In the genomic region with DNA sequence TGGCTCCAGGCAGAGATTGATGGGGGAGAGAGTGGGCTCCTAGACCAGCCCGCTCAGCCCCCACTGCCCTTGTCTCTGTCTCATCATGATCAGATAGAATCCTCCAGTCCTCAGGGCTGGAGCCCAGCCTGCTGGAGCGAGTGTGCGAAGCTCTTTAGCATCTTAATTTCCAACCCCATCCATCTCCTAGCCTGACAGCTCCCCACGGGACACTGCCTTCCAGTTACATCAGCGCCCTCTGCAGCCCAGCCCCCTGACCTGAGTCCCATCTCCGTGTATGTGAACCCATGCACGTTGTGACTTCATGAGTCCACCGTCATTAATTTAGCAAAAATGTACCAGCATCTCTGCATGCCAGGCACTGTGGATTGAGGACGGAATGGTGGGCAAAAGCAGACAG, we compare ENCODE assay signal across 11 cellular contexts. TPM values are rescaled to one million over a fixed set of nuclear protein-coding genes. Genes with fewer than 3 reads are reported as not detected.
DNase-seq lines count a peak whose midpoint lies in the region; ATAC-seq, FAIRE-seq and TF ChIP-seq lines count a peak whose summit lies in the region.
"Had no signal": no experiment of that assay in that cellular context is flagged by ENCODE, and none has a peak within 500 bp of the region (broad histone marks: within the 10 kb centered on the region; RNA-seq: fewer than 3 reads in every experiment).

No MANE protein-coding gene starts in this region.

- POLR2A ChIA-PET in WTC11 (lab: Charles Lee): no interaction called here

- no peaks in the 10 kb centered on the region for H3K36me3 Mint-ChIP-seq in WTC11
- H3K36me3 Mint-ChIP-seq: memory B cell had no signal

- ATAC-seq in WTC11: peak; percentile 59
- ATAC-seq in HG02840 (IDR thresholded peaks at IDR 0.05; ENCODE audit: low FRiP score, unreplicated experiment): no peak

- FAIRE-seq in D721Med (lab: Jason Lieb, UNC): no peak

- CTCF ChIA-PET in WTC11 (lab: Charles Lee): interaction anchor here (0.6 to 3.7 kb wide), 15 partner anchors 10 to 460 kb away, joined by 3 to 22 read pairs (median 4); a partner anchor contains a TSS

- H3K27ac Mint-ChIP-seq in WTC11: no peak overlapping the region
- H3K27ac Mint-ChIP-seq: memory B cell had no signal

- DNase-seq in D721Med (ENCODE audit: insufficient read length, low spot score) (no peak), KBM-7 (peak; percentile 56), WTC11 (ENCODE audit: low spot score) (peak; percentile 65), lung microvascular endothelial cell (ENCODE audit: low read depth in 2 of 2) (peak; percentile 43 to 60), COLO829 (ENCODE audit: low spot score) (no peak), NCI-H2196 treated with DMSO at 0.1 percent for 48 hours (lab: John Stamatoyannopoulos, UW; ENCODE audit: unreplicated experiment) (no peak), NCI-H2029 treated with DMSO at 0.1 percent for 48 hours (lab: John Stamatoyannopoulos, UW) (no peak)

- H3K9me3 Mint-ChIP-seq in WTC11: no peaks in the 10 kb centered on the region
- H3K9me3 Mint-ChIP-seq: memory B cell had no signal

- peak overlapping the region; percentile 11; the same call in 1 of the 2 replicates for H3K4me3 Mint-ChIP-seq in WTC11
- H3K4me3 Mint-ChIP-seq: memory B cell had no signal

- TF ChIP-seq CTCF in D721Med (IDR thresholded peaks at IDR 0.05; ENCODE audit: insufficient read depth, missing control alignments) (peak; percentile 60), WTC11 (IDR thresholded peaks at IDR 0.05) (no peak)

- H3K27me3 Mint-ChIP-seq in WTC11 (ENCODE audit: low read depth): peaks cover 25% of the 10 kb centered on the region

- peaks cover 52% of the 10 kb centered on the region for H3K4me1 Mint-ChIP-seq in WTC11

- in situ Hi-C loops in KBM-7 (cut with MboI; ENCODE audit: low pct_unique_long_range_greater_than_20kb, low sequenced_read_pairs): loop anchor here (10.0 to 25.0 kb wide), 2 partner anchors 55 to 1172 kb away; a partner anchor contains a TSS

TF ChIP-seq in WTC11, 78 proteins besides CTCF, POLR2A, EP300 and RAD21:
- TF ChIP-seq PRRX2 (CRISPR knock-in tag; IDR thresholded peaks at IDR 0.05) (no peak), GABPB1 (CRISPR knock-in tag; IDR thresholded peaks at IDR 0.05) (peak; percentile 56; the same call in 1 of the 2 replicates)
- TF ChIP-seq, protein P1, sequence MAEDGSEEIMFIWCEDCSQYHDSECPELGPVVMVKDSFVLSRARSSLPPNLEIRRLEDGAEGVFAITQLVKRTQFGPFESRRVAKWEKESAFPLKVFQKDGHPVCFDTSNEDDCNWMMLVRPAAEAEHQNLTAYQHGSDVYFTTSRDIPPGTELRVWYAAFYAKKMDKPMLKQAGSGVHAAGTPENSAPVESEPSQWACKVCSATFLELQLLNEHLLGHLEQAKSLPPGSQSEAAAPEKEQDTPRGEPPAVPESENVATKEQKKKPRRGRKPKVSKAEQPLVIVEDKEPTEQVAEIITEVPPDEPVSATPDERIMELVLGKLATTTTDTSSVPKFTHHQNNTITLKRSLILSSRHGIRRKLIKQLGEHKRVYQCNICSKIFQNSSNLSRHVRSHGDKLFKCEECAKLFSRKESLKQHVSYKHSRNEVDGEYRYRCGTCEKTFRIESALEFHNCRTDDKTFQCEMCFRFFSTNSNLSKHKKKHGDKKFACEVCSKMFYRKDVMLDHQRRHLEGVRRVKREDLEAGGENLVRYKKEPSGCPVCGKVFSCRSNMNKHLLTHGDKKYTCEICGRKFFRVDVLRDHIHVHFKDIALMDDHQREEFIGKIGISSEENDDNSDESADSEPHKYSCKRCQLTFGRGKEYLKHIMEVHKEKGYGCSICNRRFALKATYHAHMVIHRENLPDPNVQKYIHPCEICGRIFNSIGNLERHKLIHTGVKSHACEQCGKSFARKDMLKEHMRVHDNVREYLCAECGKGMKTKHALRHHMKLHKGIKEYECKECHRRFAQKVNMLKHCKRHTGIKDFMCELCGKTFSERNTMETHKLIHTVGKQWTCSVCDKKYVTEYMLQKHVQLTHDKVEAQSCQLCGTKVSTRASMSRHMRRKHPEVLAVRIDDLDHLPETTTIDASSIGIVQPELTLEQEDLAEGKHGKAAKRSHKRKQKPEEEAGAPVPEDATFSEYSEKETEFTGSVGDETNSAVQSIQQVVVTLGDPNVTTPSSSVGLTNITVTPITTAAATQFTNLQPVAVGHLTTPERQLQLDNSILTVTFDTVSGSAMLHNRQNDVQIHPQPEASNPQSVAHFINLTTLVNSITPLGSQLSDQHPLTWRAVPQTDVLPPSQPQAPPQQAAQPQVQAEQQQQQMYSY (CRISPR knock-in tag; IDR thresholded peaks at IDR 0.05): peak; percentile 27; the same call in 1 of the 2 replicates

RNA-seq across cellular contexts. Expression of a gene that starts 2.1 kb away (rescaled TPM):
- total RNA-seq in WTC11 (2021) (0.26 to 1.1 TPM (median 0.66 TPM) in 3 replicates), lung microvascular endothelial cell (not detected in 2 replicates)
- total RNA-seq: dermis microvascular lymphatic vessel endothelial cell, HT1080 had no signal

RNA-seq across cellular contexts. Expression of a gene that starts 4.5 kb away (rescaled TPM):
- total RNA-seq in WTC11 (2021): 218 to 228 TPM (median 223 TPM) in 3 replicates
- 34.5 and 46.9 TPM in 2 replicates for total RNA-seq in lung microvascular endothelial cell

RNA-seq across cellular contexts. Expression of a gene that starts 15.5 kb away (rescaled TPM):
- 109 to 127 TPM (median 125 TPM) in 3 replicates for total RNA-seq in WTC11 (2021)
- total RNA-seq in lung microvascular endothelial cell: 39.2 and 44.6 TPM in 2 replicates

RNA-seq across cellular contexts. Expression of a gene that starts 40.7 kb away (rescaled TPM):
- not detected in 3 replicates for total RNA-seq in WTC11 (2021)
- not detected in 2 replicates for total RNA-seq in lung microvascular endothelial cell
- total RNA-seq: dermis microvascular lymphatic vessel endothelial cell, HT1080 had no signal

RNA-seq across cellular contexts. Expression of a gene that starts 50.2 kb away (rescaled TPM):
- total RNA-seq in WTC11 (2021) (0.57 to 0.60 TPM in 2 of 3 replicates, not detected in the other), lung microvascular endothelial cell (not detected in 2 replicates)
- total RNA-seq: HT1080 had no signal

Comparison
In these comparisons a context has a peak if more than half of its experiments do, and no peak if none do; other contexts are left out.
1. DNase-seq: peak in KBM-7 (single experiment), WTC11 (single experiment) and lung microvascular endothelial cell (2 of 2); none in D721Med (single experiment), COLO829 (single experiment), NCI-H2196 treated with DMSO at 0.1 percent for 48 hours (single experiment) and NCI-H2029 treated with DMSO at 0.1 percent for 48 hours (single experiment).